ENCODE assay signal across 12 cellular contexts in the genomic region with DNA sequence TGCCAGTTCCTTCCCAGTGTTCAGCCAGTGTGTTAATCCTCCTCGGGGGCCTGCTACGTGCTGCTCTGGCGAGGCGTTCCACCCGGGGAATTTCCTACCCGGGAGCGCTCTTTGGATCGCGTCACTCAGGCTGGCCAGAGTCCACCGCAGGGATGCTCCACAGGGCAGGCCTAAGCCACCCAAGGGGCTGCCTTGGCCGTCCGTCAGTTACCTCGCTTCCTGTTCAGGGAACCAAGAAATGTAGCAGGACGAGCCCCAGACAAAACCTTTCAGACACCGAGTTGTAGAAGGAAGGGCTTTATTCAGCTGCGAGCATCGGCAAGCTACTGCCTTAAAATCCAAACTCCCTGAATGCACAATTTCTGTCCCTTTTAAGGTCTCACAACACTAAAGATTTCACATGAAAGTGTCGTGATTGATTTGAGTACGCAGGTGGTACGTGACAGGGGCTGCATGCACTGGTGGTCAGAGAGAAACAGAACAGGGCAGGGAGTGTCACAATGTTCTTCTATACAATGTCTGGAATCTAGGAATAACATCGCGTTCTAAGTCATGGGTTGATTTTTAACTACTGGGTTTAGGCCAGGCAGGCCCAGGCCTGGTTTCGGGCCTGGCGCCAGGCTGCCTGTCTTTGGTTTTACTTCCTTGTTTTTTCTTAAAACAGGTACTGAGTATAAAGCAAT. TPM values are rescaled to one million over a fixed set of nuclear protein-coding genes. Genes with fewer than 3 reads are reported as not detected.
DNase-seq lines count a peak whose midpoint lies in the region; ATAC-seq, FAIRE-seq and TF ChIP-seq lines count a peak whose summit lies in the region.
"Had no signal": no experiment of that assay in that cellular context is flagged by ENCODE, and none has a peak within 500 bp of the region (broad histone marks: within the 10 kb centered on the region; RNA-seq: fewer than 3 reads in every experiment).

No MANE protein-coding gene starts in this region.

- FAIRE-seq in GM18507 (lab: Jason Lieb, UNC) = peak; percentile 78

- ATAC-seq in left colon = peak; percentile 53

- DNase-seq in GM18507 (ENCODE audit: extremely low spot score, insufficient read length, low read depth) (no peak), MCF 10A (ENCODE audit: unreplicated experiment) (peak; percentile 57), left colon (peak; percentile 80 to 81), DMS114 treated with DMSO at 0.1 percent for 48 hours (lab: John Stamatoyannopoulos, UW; ENCODE audit: unreplicated experiment) (no peak), NCI-H1048 (lab: John Stamatoyannopoulos, UW) (no peak), cortex of kidney (lab: John Stamatoyannopoulos, UW) (no peak), NCI-H345 treated with DMSO at 0.1 percent for 48 hours (lab: John Stamatoyannopoulos, UW; ENCODE audit: unreplicated experiment) (no peak)
- DNase-seq: activated CD4-positive, alpha-beta T cell treated with anti-CD3 and anti-CD28 coated beads, Interleukin-2, amount 50 U/mL, for 1 hour; brain microvascular endothelial cell; KBM-7; NK-92 treated with Interleukin-12 subunit alpha and Interleukin-12 subunit beta, amount 100 ng/mL, for 24 hours had no signal

- no peaks in the 10 kb centered on the region for H3K9me3 Mint-ChIP-seq in MCF 10A (ENCODE audit: unreplicated experiment)

- H3K27ac ChIP-seq in skin epidermis = peak overlapping the region in 16 of 21 experiments; percentile 42 to 81 (median 72)
- H3K27ac ChIP-seq: brain microvascular endothelial cell had no signal

- POLR2A ChIA-PET in MCF 10A (lab: Yijun Ruan, JAX) = interaction anchor here (0.7 to 1.5 kb wide), 3 partner anchors 27 to 736 kb away, joined by 3 to 5 read pairs (median 3); partner anchors contain the start of gene DDX39B

- H3K4me3 ChIP-seq in skin epidermis = peak overlapping the region in 2 of 7 experiments; percentile 11 to 19

- CTCF ChIA-PET in MCF 10A (lab: Yijun Ruan, JAX) = no interaction called here

- intact Hi-C loops in MCF 10A (cut with micrococcal nuclease) (no loop called here), left colon (cut with DNase I, micrococcal nuclease) (no loop called here)

- H3K4me1 Mint-ChIP-seq in MCF 10A (ENCODE audit: insufficient read depth, unreplicated experiment) = no peaks in the 10 kb centered on the region

- no peak for TF ChIP-seq CTCF in MCF 10A (IDR thresholded peaks at IDR 0.05; ENCODE audit: unreplicated experiment)

- H3K4me3 Mint-ChIP-seq in MCF 10A (ENCODE audit: unreplicated experiment) = peak overlapping the region; percentile 76

- no TSS peak for BruUV-seq in MCF 10A (replicated peaks; lab: Mats Ljungman, UMichigan)

- no peaks in the 10 kb centered on the region for H3K27me3 Mint-ChIP-seq in MCF 10A (ENCODE audit: insufficient read depth, unreplicated experiment)

- peaks cover 14% of the 10 kb centered on the region for H3K36me3 Mint-ChIP-seq in MCF 10A (ENCODE audit: insufficient read depth, unreplicated experiment)

- peak overlapping the region; percentile 97 for H3K27ac Mint-ChIP-seq in MCF 10A (ENCODE audit: low read depth, unreplicated experiment)

RNA-seq across cellular contexts. Expression of gene POU5F1, which starts 15.7 kb away (rescaled TPM):
- total RNA-seq in MCF 10A (2022) (1.5 and 2.0 TPM in 2 replicates), left colon (1 to 10 TPM; 1.8 to 6.3 TPM)

RNA-seq across cellular contexts. Expression of gene TCF19, which starts 27.8 kb away (rescaled TPM):
- total RNA-seq in MCF 10A (2022) (3.6 and 6.5 TPM in 2 replicates), left colon (1 to 10 TPM; 4.2 to 7.1 TPM)

RNA-seq across cellular contexts. Expression of gene CCHCR1, which starts 28.6 kb away (rescaled TPM):
- 18.4 and 21.4 TPM in 2 replicates for total RNA-seq in MCF 10A (2022)
- 10 to 100 TPM; 24.3 to 39.0 TPM for total RNA-seq in left colon

RNA-seq across cellular contexts. Expression of gene PSORS1C2, which starts 47.3 kb away (rescaled TPM):
- total RNA-seq in MCF 10A (2022) (not detected in 2 replicates), left colon (not detected)

Comparison
In these comparisons a context has a peak if more than half of its experiments do, and no peak if none do; other contexts are left out.
1. DNase-seq: peak in MCF 10A (single experiment) and left colon (2 of 2); none in GM18507 (single experiment), DMS114 treated with DMSO at 0.1 percent for 48 hours (single experiment), NCI-H1048 (single experiment), cortex of kidney (single experiment) and NCI-H345 treated with DMSO at 0.1 percent for 48 hours (single experiment).